In genomic region chr5:120358949-120359348, GRCh38 we compare ENCODE assay signal across 22 cellular contexts.
DNase-seq lines count a peak whose midpoint lies in the region; ATAC-seq and TF ChIP-seq lines count a peak whose summit lies in the region.
"Had no signal": no experiment of that assay in that cellular context is flagged by ENCODE, and none has a peak within 500 bp of the region (broad histone marks: within the 10 kb centered on the region; RNA-seq: fewer than 3 reads in every experiment).

No MANE protein-coding gene starts in this region.

- no peak overlapping the region for H3K27ac Mint-ChIP-seq in HFFc6
- H3K27ac Mint-ChIP-seq: CD8-positive, alpha-beta T cell; IgD-negative memory B cell had no signal

- H3K9me3 ChIP-seq in Karpas-422 (ENCODE audit: low read length): no peaks in the 10 kb centered on the region
- H3K9me3 ChIP-seq: BLaER1 treated with 17β-estradiol and CSF1 and Interleukin-3, amounts not matched to agents 10 nM and 100 nM had no signal

- H3K27ac ChIP-seq in Karpas-422 (ENCODE audit: low read length): no peak overlapping the region
- H3K27ac ChIP-seq: BLaER1 treated with 17β-estradiol and CSF1 and Interleukin-3, amounts not matched to agents 10 nM and 100 nM had no signal

- no peaks in the 10 kb centered on the region for H3K9me3 Mint-ChIP-seq in HFFc6
- H3K9me3 Mint-ChIP-seq: CD8-positive, alpha-beta T cell had no signal

- no peak overlapping the region for H3K4me3 Mint-ChIP-seq in HFFc6
- H3K4me3 Mint-ChIP-seq: CD8-positive, alpha-beta T cell; IgD-negative memory B cell had no signal

- no peaks in the 10 kb centered on the region for H3K27me3 ChIP-seq in Karpas-422 (ENCODE audit: low read length)
- H3K27me3 ChIP-seq: BLaER1 treated with 17β-estradiol and CSF1 and Interleukin-3, amounts not matched to agents 10 nM and 100 nM had no signal

- H2AFZ ChIP-seq in Karpas-422 (ENCODE audit: low read length): 0 out of 2 replicates have a peak overlapping the region, but pooled peaks have one; percentile 34

- H3K4me2 ChIP-seq in Karpas-422 (ENCODE audit: low read depth, low read length, poor library complexity, severe bottlenecking): no peak overlapping the region
- H3K4me2 ChIP-seq: BLaER1 treated with 17β-estradiol and CSF1 and Interleukin-3, amounts not matched to agents 10 nM and 100 nM had no signal

- H3K9me2 ChIP-seq in Karpas-422 (replicated peaks; ENCODE audit: insufficient read depth, low read length): no peaks in the 10 kb centered on the region

- no peak overlapping the region for H3K9ac ChIP-seq in Karpas-422 (ENCODE audit: low read length)
- H3K9ac ChIP-seq: BLaER1 treated with 17β-estradiol and CSF1 and Interleukin-3, amounts not matched to agents 10 nM and 100 nM had no signal

- no peaks in the 10 kb centered on the region for H3K36me3 ChIP-seq in Karpas-422 (ENCODE audit: insufficient read depth, low read length)
- H3K36me3 ChIP-seq: BLaER1 treated with 17β-estradiol and CSF1 and Interleukin-3, amounts not matched to agents 10 nM and 100 nM had no signal

- H3K27me3 Mint-ChIP-seq in HFFc6 (ENCODE audit: insufficient read depth): no peaks in the 10 kb centered on the region
- H3K27me3 Mint-ChIP-seq: IgD-negative memory B cell had no signal

- no peaks in the 10 kb centered on the region for H3K79me2 ChIP-seq in Karpas-422 (ENCODE audit: low read length)

- TF ChIP-seq CTCF in choroid plexus epithelial cell (conservative IDR thresholded peaks at IDR 0.05; ENCODE audit: low read depth, low read length): no peak
- no peak for TF ChIP-seq CTCF in HFFc6 (IDR thresholded peaks at IDR 0.05)

- no peaks in the 10 kb centered on the region for H4K20me1 ChIP-seq in Karpas-422 (ENCODE audit: insufficient read depth, low read depth, low read length)
- H4K20me1 ChIP-seq: BLaER1 treated with 17β-estradiol and CSF1 and Interleukin-3, amounts not matched to agents 10 nM and 100 nM had no signal

- ATAC-seq in GM18498 (IDR thresholded peaks at IDR 0.05; ENCODE audit: unreplicated experiment): no peak
- ATAC-seq: CD8-positive, alpha-beta T cell; HCT116; Panc1; Right ventricle myocardium inferior had no signal

- peaks cover 14% of the 10 kb centered on the region for H3K4me1 Mint-ChIP-seq in HFFc6 (ENCODE audit: low read depth)
- H3K4me1 Mint-ChIP-seq: IgD-negative memory B cell had no signal

- no peak overlapping the region for H3K4me3 ChIP-seq in Karpas-422 (ENCODE audit: low read length)
- H3K4me3 ChIP-seq in choroid plexus epithelial cell (ENCODE audit: low read depth, low read length): no peak overlapping the region
- H3K4me3 ChIP-seq: BLaER1 treated with 17β-estradiol and CSF1 and Interleukin-3, amounts not matched to agents 10 nM and 100 nM had no signal

- no peaks in the 10 kb centered on the region for H3K36me3 Mint-ChIP-seq in HFFc6 (ENCODE audit: low read depth)
- H3K36me3 Mint-ChIP-seq: CD8-positive, alpha-beta T cell; IgD-negative memory B cell had no signal

- DNase-seq in Karpas-422 (no peak), RKO (ENCODE audit: low spot score) (peak; percentile 47), choroid plexus epithelial cell (ENCODE audit: low read depth) (peak; percentile 32), lung microvascular endothelial cell (ENCODE audit: low read depth in 2 of 2) (peak; percentile 6 to 23), HFFc6 (no peak)
- DNase-seq in stimulated activated CD4-positive, alpha-beta T cell treated with anti-CD3 and anti-CD28 coated beads, Interleukin-2, amount 100 ng/mL, for 48 hours: no peak
- DNase-seq: Calu3; CD8-positive, alpha-beta T cell; DMS53; EL; GOT3; NCI-H1417; NCI-H187; NCI-H2227 treated with DMSO at 0.1 percent for 48 hours; NCI-H510A treated with DMSO at 0.1 percent for 48 hours; SW 1271 had no signal

- H3K4me1 ChIP-seq in Karpas-422 (ENCODE audit: low read length): no peaks in the 10 kb centered on the region

Comparison
In these comparisons a context has a peak if more than half of its experiments do, and no peak if none do; other contexts are left out.
1. DNase-seq: peak in RKO (single experiment), choroid plexus epithelial cell (single experiment) and lung microvascular endothelial cell (2 of 2); none in Karpas-422 (single experiment), stimulated activated CD4-positive, alpha-beta T cell treated with anti-CD3 and anti-CD28 coated beads, Interleukin-2, amount 100 ng/mL, for 48 hours (0 of 2) and HFFc6 (single experiment).